In the genomic region with DNA sequence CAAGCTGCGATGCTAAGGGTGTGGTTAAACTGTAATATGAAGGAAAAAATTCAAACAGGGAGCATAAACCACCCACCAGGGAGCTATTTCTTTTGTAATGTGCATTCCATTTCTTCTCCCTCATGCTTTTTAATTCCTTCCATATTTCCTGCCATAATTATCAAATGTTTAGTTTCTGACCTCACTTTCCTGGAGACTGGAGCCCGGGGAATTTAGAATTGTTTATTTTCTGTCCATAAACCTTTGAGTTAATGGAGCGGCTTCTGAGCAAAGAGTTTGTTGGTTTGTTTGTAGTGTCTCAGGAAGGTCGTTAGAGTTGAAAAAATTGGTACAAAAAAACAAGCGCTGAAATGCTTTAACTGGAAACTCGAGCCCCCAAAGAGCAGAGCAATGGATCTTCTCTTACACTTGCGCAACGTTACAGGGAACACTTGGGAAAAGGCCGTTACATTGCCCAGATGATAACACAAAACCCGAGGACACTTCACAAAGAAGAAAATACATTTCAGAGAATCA, we compare ENCODE assay signal across 9 cellular contexts. TPM values are rescaled to one million over a fixed set of nuclear protein-coding genes. Genes with fewer than 3 reads are reported as not detected.
DNase-seq lines count a peak whose midpoint lies in the region.
"Had no signal": no experiment of that assay in that cellular context is flagged by ENCODE, and none has a peak within 500 bp of the region (broad histone marks: within the 10 kb centered on the region; RNA-seq: fewer than 3 reads in every experiment).

No MANE protein-coding gene starts in this region.

- peaks cover 44% of the 10 kb centered on the region for H3K4me1 ChIP-seq in stomach smooth muscle (ENCODE audit: control insufficient read depth, insufficient read depth, low read length)

- H3K9me3 ChIP-seq in iPS-18c (ENCODE audit: control insufficient read depth, insufficient read depth, low read length) (no peaks in the 10 kb centered on the region), stomach smooth muscle (ENCODE audit: control insufficient read depth in 2 of 2, low read length in 2 of 2) (no peaks in the 10 kb centered on the region)

- peak overlapping the region; percentile 96 for H3K27ac ChIP-seq in stomach smooth muscle (ENCODE audit: low read length)
- H3K27ac ChIP-seq: 22Rv1 had no signal

- H3K9ac ChIP-seq in stomach smooth muscle (ENCODE audit: low read length in 2 of 2) = peak overlapping the region; percentile 83 to 89

- peak overlapping the region; percentile 95 for H3K4me3 ChIP-seq in iPS-18c (ENCODE audit: insufficient read depth, low read depth, low read length)
- peak overlapping the region; percentile 44 to 84 for H3K4me3 ChIP-seq in stomach smooth muscle (ENCODE audit: low read length in 2 of 2)

- H3K27me3 ChIP-seq in stomach smooth muscle (ENCODE audit: control insufficient read depth in 1 of 2, insufficient read depth in 2 of 2, low read length in 2 of 2) = no peaks in the 10 kb centered on the region

- peak; percentile 63 for DNase-seq in DMS 273 (lab: John Stamatoyannopoulos, UW; ENCODE audit: unreplicated experiment)
- DNase-seq in DMS 273 treated with DMSO at 0.1 percent for 48 hours (lab: John Stamatoyannopoulos, UW) = no peak
- DNase-seq in amniotic epithelial cell (ENCODE audit: low read depth) = peak; percentile 74
- no peak for DNase-seq in NCI-H187 (lab: John Stamatoyannopoulos, UW)
- no peak for DNase-seq in occipital lobe (lab: John Stamatoyannopoulos, UW)
- DNase-seq in NAMALWA (ENCODE audit: low spot score) = no peak

- peaks cover 0 to 6% of the 10 kb centered on the region in 2 donors for H3K36me3 ChIP-seq in stomach smooth muscle (ENCODE audit: control insufficient read depth in 2 of 2, insufficient read depth in 2 of 2, low read length in 2 of 2)

RNA-seq across cellular contexts. Expression of gene FSTL1, which starts 1.0 kb away (rescaled TPM):
- total RNA-seq in occipital lobe = 63.8 TPM

Comparison
In these comparisons a context has a peak if more than half of its experiments do, and no peak if none do; other contexts are left out.
1. DNase-seq: peak in DMS 273 (single experiment) and amniotic epithelial cell (single experiment); none in DMS 273 treated with DMSO at 0.1 percent for 48 hours (single experiment), NCI-H187 (0 of 2), occipital lobe (single experiment) and NAMALWA (single experiment).